Comparison of ENCODE assay signal across 12 cellular contexts in genomic region chr16:67115649-67116048, GRCh38. TPM values are rescaled to one million over a fixed set of nuclear protein-coding genes. Genes with fewer than 3 reads are reported as not detected.
A peak's percentile ranks its signal among the peaks of the same experiment; 100 is the strongest.
DNase-seq lines count a peak whose midpoint lies in the region; ATAC-seq, FAIRE-seq and TF ChIP-seq lines count a peak whose summit lies in the region.
"Had no signal": no experiment of that assay in that cellular context is flagged by ENCODE, and none has a peak within 500 bp of the region (broad histone marks: within the 10 kb centered on the region; RNA-seq: fewer than 3 reads in every experiment).

No MANE protein-coding gene starts in this region.

- no peak for ATAC-seq in HG02970 (IDR thresholded peaks at IDR 0.05; ENCODE audit: low FRiP score, unreplicated experiment)
- ATAC-seq: activated T-cell treated with anti-CD3 and anti-CD28 coated beads, Interleukin-2, amount 50 U/mL, for 4 hours; naive thymus-derived CD8-positive, alpha-beta T cell had no signal

- TF ChIP-seq POLR2A in GM12891 (IDR thresholded peaks at IDR 0.05; ENCODE audit: low read depth, low read length), result no peak

- TF ChIP-seq CTCF in epithelial cell of esophagus (IDR thresholded peaks at IDR 0.05; ENCODE audit: insufficient read depth, low read depth, low read length, missing control alignments), result no peak

- no peak for FAIRE-seq in GM12891 (lab: Jason Lieb, UNC)

- peak; percentile 77 for DNase-seq in Daoy (ENCODE audit: low read depth)
- DNase-seq in RPMI7951 (ENCODE audit: low read depth), result peak; percentile 92
- DNase-seq in epithelial cell of esophagus (ENCODE audit: low read depth), result peak; percentile 93
- peak; percentile 94 for DNase-seq in renal cortical epithelial cell (ENCODE audit: low read depth)
- DNase-seq in activated CD4-positive, alpha-beta T cell treated with anti-CD3 and anti-CD28 coated beads, Interleukin-2, amount 50 U/mL, for 1 hour, result no peak
- DNase-seq in putamen (ENCODE audit: low spot score), result no peak
- DNase-seq in GM12891 (ENCODE audit: insufficient read length, low spot score), result no peak
- DNase-seq: activated T-cell treated with anti-CD3 and anti-CD28 coated beads, Interleukin-2, amount 50 U/mL, for 4 hours; cortex of kidney; naive thymus-derived CD8-positive, alpha-beta T cell; NCI-H146 had no signal

- H3K4me3 ChIP-seq in epithelial cell of esophagus (ENCODE audit: low read length), result no peak overlapping the region

TF ChIP-seq in GM12891, 5 proteins besides CTCF, POLR2A, EP300 and RAD21:
- TF ChIP-seq SPI1 (IDR thresholded peaks at IDR 0.05; ENCODE audit: low read depth, low read length) (no peak), POLR2AphosphoS5 (IDR thresholded peaks at IDR 0.05; ENCODE audit: low read depth, low read length) (no peak), TAF1 (IDR thresholded peaks at IDR 0.05; ENCODE audit: low read depth, low read length) (no peak), PAX5 (IDR thresholded peaks at IDR 0.05; ENCODE audit: insufficient read depth, low read length, severe bottlenecking) (no peak), POU2F2 (IDR thresholded peaks at IDR 0.05; ENCODE audit: low read depth, low read length) (no peak)
TF ChIP-seq in GM12891: peak in this region for 0.

RNA-seq across cellular contexts. Expression of gene PHAF1, which starts 5.9 kb away (rescaled TPM):
- total RNA-seq in Daoy (2014; rRNA removed; shearing (Covaris generic)), result 12.5 and 26.3 TPM in 2 replicates
- total RNA-seq in RPMI7951 (2014; rRNA removed; shearing (Covaris generic)), result 13.7 and 18.0 TPM in 2 replicates
- total RNA-seq in renal cortical epithelial cell, result 9.0 and 25.5 TPM in 2 replicates
- 5.9 TPM for polyA plus RNA-seq in GM12891 (2012; ENCODE audit: low read depth, missing spikeins)

RNA-seq across cellular contexts. Expression of gene B3GNT9, which starts 35.1 kb away (rescaled TPM):
- 5.5 and 9.8 TPM in 2 replicates for total RNA-seq in Daoy (2014; rRNA removed; shearing (Covaris generic))
- 24.0 and 25.6 TPM in 2 replicates for total RNA-seq in RPMI7951 (2014; rRNA removed; shearing (Covaris generic))
- 11.6 and 27.4 TPM in 2 replicates for total RNA-seq in renal cortical epithelial cell
- 3.2 TPM for polyA plus RNA-seq in GM12891 (2012; ENCODE audit: low read depth, missing spikeins)

RNA-seq across cellular contexts. Expression of gene TRADD, which starts 44.1 kb away (rescaled TPM):
- total RNA-seq in Daoy (2014; rRNA removed; shearing (Covaris generic)), result 16.7 and 20.5 TPM in 2 replicates
- total RNA-seq in RPMI7951 (2014; rRNA removed; shearing (Covaris generic)), result 13.0 and 29.5 TPM in 2 replicates
- 26.2 and 45.8 TPM in 2 replicates for total RNA-seq in renal cortical epithelial cell
- 17.2 TPM for polyA plus RNA-seq in GM12891 (2012; ENCODE audit: low read depth, missing spikeins)

RNA-seq across cellular contexts. Expression of gene FBXL8, which starts 44.1 kb away (rescaled TPM):
- total RNA-seq in Daoy (2014; rRNA removed; shearing (Covaris generic)), result 3.8 and 6.2 TPM in 2 replicates
- total RNA-seq in RPMI7951 (2014; rRNA removed; shearing (Covaris generic)), result 4.2 and 10.2 TPM in 2 replicates
- total RNA-seq in renal cortical epithelial cell, result 13.5 TPM in 2 replicates
- polyA plus RNA-seq in GM12891 (2012; ENCODE audit: low read depth, missing spikeins), result 6.3 TPM

RNA-seq across cellular contexts. Expression of gene HSF4, which starts 48.9 kb away (rescaled TPM):
- 1.2 and 2.8 TPM in 2 replicates for total RNA-seq in Daoy (2014; rRNA removed; shearing (Covaris generic))
- total RNA-seq in RPMI7951 (2014; rRNA removed; shearing (Covaris generic)), result 3.7 and 4.7 TPM in 2 replicates
- total RNA-seq in renal cortical epithelial cell, result 5.7 and 12.5 TPM in 2 replicates
- polyA plus RNA-seq in GM12891 (2012; ENCODE audit: low read depth, missing spikeins), result 13.0 TPM
- polyA plus RNA-seq: naive thymus-derived CD8-positive, alpha-beta T cell had no signal

Comparison
In these comparisons a context has a peak if more than half of its experiments do, and no peak if none do; other contexts are left out.
1. DNase-seq: peak in Daoy (single experiment), RPMI7951 (single experiment), epithelial cell of esophagus (single experiment) and renal cortical epithelial cell (single experiment); none in activated CD4-positive, alpha-beta T cell treated with anti-CD3 and anti-CD28 coated beads, Interleukin-2, amount 50 U/mL, for 1 hour (single experiment), putamen (single experiment) and GM12891 (single experiment).